8 cellular contexts compared by ENCODE assay signal in genomic region chr17:56913867-56914640, GRCh38. TPM values are rescaled to one million over a fixed set of nuclear protein-coding genes. Genes with fewer than 3 reads are reported as not detected.
DNase-seq lines count a peak whose midpoint lies in the region; ATAC-seq lines count a peak whose summit lies in the region.

A gene with protein sequence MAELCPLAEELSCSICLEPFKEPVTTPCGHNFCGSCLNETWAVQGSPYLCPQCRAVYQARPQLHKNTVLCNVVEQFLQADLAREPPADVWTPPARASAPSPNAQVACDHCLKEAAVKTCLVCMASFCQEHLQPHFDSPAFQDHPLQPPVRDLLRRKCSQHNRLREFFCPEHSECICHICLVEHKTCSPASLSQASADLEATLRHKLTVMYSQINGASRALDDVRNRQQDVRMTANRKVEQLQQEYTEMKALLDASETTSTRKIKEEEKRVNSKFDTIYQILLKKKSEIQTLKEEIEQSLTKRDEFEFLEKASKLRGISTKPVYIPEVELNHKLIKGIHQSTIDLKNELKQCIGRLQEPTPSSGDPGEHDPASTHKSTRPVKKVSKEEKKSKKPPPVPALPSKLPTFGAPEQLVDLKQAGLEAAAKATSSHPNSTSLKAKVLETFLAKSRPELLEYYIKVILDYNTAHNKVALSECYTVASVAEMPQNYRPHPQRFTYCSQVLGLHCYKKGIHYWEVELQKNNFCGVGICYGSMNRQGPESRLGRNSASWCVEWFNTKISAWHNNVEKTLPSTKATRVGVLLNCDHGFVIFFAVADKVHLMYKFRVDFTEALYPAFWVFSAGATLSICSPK (minus strand): TSS chr17:56914049. CDS start chr17:56913988, 61 bp downstream.

- peak within 1 kb of the TSS; percentile 73 to 87 for H3K4me3 ChIP-seq in mesenchymal stem cell (ENCODE audit: insufficient read depth in 1 of 2, low read depth in 1 of 2, low read length in 2 of 2)

- H3K27ac Mint-ChIP-seq in effector memory CD8-positive, alpha-beta T cell = peak within 1 kb of the TSS; percentile 83 to 85

- H3K9me3 ChIP-seq in mesenchymal stem cell (ENCODE audit: control insufficient read depth, low read length) = peaks cover 7% of the 10 kb centered on the region

- peak within 1 kb of the TSS in 1 of 2 experiments; percentile 98 for H3K14ac ChIP-seq in mesenchymal stem cell (ENCODE audit: low read length in 2 of 2)

- H3K4me1 Mint-ChIP-seq in effector memory CD8-positive, alpha-beta T cell (ENCODE audit: low read depth in 2 of 2) = peaks cover 34 to 41% of the 10 kb centered on the region in 2 donors

- peak within 1 kb of the TSS; percentile 14 to 94 for H2BK12ac ChIP-seq in mesenchymal stem cell (ENCODE audit: low read length in 2 of 2)

- peak; percentile 70 for DNase-seq in CMK (ENCODE audit: low read depth)
- DNase-seq in HT-29 (ENCODE audit: low spot score) = peak; percentile 91
- peak; percentile 84 to 95 for DNase-seq in NOMO-1 (lab: John Stamatoyannopoulos, UW; ENCODE audit: unreplicated experiment in 2 of 2)
- DNase-seq in activated CD8-positive, alpha-beta memory T cell treated with anti-CD3 and anti-CD28 coated beads for 4 hours (ENCODE audit: low read depth in 2 of 2) = peak; percentile 80 to 81
- peak; percentile 65 to 73 (median 70) for DNase-seq in effector memory CD8-positive, alpha-beta T cell
- DNase-seq in mesenchymal stem cell = peak; percentile 93
- DNase-seq in stimulated activated CD8-positive, alpha-beta memory T cell treated with anti-CD3 and anti-CD28 coated beads, Interleukin-12 subunit alpha, Interleukin-12 subunit beta, amount 100 ng/mL, for 24 hours (ENCODE audit: extremely low read depth) = peak; percentile 82

- under 1% methylated on average over 63 of the region's 63 CpGs for WGBS in mesenchymal stem cell

- peaks cover 17% of the 10 kb centered on the region for H3K4me1 ChIP-seq in mesenchymal stem cell (ENCODE audit: control insufficient read depth, insufficient read depth, low read depth, low read length)

- peak within 1 kb of the TSS; percentile 62 for H4K8ac ChIP-seq in mesenchymal stem cell (ENCODE audit: low read length)

- H3K4me2 ChIP-seq in mesenchymal stem cell (ENCODE audit: low read length, poor library complexity, severe bottlenecking) = peak within 1 kb of the TSS; percentile 83

- H3K36me3 ChIP-seq in mesenchymal stem cell (ENCODE audit: control insufficient read depth in 1 of 2, insufficient read depth in 2 of 2, low read depth in 1 of 2, low read length in 2 of 2) = peaks cover 3 to 7% of the 10 kb centered on the region in 2 experiments

- peak within 1 kb of the TSS; percentile 63 to 95 for H3K18ac ChIP-seq in mesenchymal stem cell (ENCODE audit: low read depth in 1 of 2, low read length in 2 of 2)

- no peaks in the 10 kb centered on the region for H3K27me3 Mint-ChIP-seq in effector memory CD8-positive, alpha-beta T cell

- H2BK120ac ChIP-seq in mesenchymal stem cell (ENCODE audit: low read depth, low read length) = peak within 1 kb of the TSS; percentile 45

- peak within 1 kb of the TSS; percentile 85 for H2AFZ ChIP-seq in mesenchymal stem cell (ENCODE audit: low read depth, low read length)

- no peaks in the 10 kb centered on the region for H3K27me3 ChIP-seq in mesenchymal stem cell (ENCODE audit: control insufficient read depth in 1 of 2, insufficient read depth in 1 of 2, low read length in 2 of 2)

- H2BK5ac ChIP-seq in mesenchymal stem cell (ENCODE audit: low read depth, low read length, poor library complexity, severe bottlenecking) = peak within 1 kb of the TSS; percentile 66

- peak within 1 kb of the TSS; percentile 76 to 78 for H3K4ac ChIP-seq in mesenchymal stem cell (ENCODE audit: low read depth in 1 of 2, low read length in 2 of 2)

- peak within 1 kb of the TSS; percentile 72 for H3K27ac ChIP-seq in mesenchymal stem cell (ENCODE audit: low read length, poor library complexity, severe bottlenecking)

- no peak within 1 kb of the TSS for H2AK5ac ChIP-seq in mesenchymal stem cell (ENCODE audit: low read length, severe bottlenecking)

- ATAC-seq in GM19468 (IDR thresholded peaks at IDR 0.05; ENCODE audit: extremely low read depth, unreplicated experiment) = peak; percentile 59
- peak; percentile 88 for ATAC-seq in effector memory CD8-positive, alpha-beta T cell (replicated peaks)

- H3K36me3 Mint-ChIP-seq in effector memory CD8-positive, alpha-beta T cell (ENCODE audit: insufficient read depth) = peaks cover 18% of the 10 kb centered on the region

- H3K79me1 ChIP-seq in mesenchymal stem cell (replicated peaks; ENCODE audit: low read length, poor library complexity, severe bottlenecking) = peaks cover 28% of the 10 kb centered on the region

- H4K91ac ChIP-seq in mesenchymal stem cell (ENCODE audit: low read length) = peak within 1 kb of the TSS; percentile 76

- H3K4me3 Mint-ChIP-seq in effector memory CD8-positive, alpha-beta T cell = peak within 1 kb of the TSS; percentile 85 to 86

- peak within 1 kb of the TSS; percentile 98 for H3K9ac ChIP-seq in mesenchymal stem cell (ENCODE audit: low read length)

- no peaks in the 10 kb centered on the region for H3K9me3 Mint-ChIP-seq in effector memory CD8-positive, alpha-beta T cell

- H2BK15ac ChIP-seq in mesenchymal stem cell (ENCODE audit: low read depth, poor library complexity, severe bottlenecking) = peak within 1 kb of the TSS; percentile 91

- peak within 1 kb of the TSS in 1 of 2 experiments; percentile 96 for H3K23ac ChIP-seq in mesenchymal stem cell (ENCODE audit: low read length in 2 of 2)

RNA-seq across cellular contexts. Expression of the gene that starts here (rescaled TPM):
- total RNA-seq in HT-29 (2014; rRNA removed; shearing (Covaris generic)) = 29.8 and 38.4 TPM in 2 replicates
- polyA plus RNA-seq in mesenchymal stem cell (2013, experiment 1 of 2) = 35.4 TPM
- polyA plus RNA-seq in mesenchymal stem cell (2013, experiment 2 of 2) = 33.7 TPM

Comparison
In these comparisons a context has a peak if more than half of its experiments do, and no peak if none do; other contexts are left out.
1. Peak in every context shown above with its lines: DNase-seq, ATAC-seq, H3K4me3 ChIP-seq and H3K27ac ChIP-seq.